Comparison of ENCODE assay signal across 13 cellular contexts in genomic region chr2:10266133-10266620, GRCh38. TPM values are rescaled to one million over a fixed set of nuclear protein-coding genes. Genes with fewer than 3 reads are reported as not detected.
DNase-seq lines count a peak whose midpoint lies in the region; ATAC-seq and TF ChIP-seq lines count a peak whose summit lies in the region.
"Had no signal": no experiment of that assay in that cellular context is flagged by ENCODE, and none has a peak within 500 bp of the region (broad histone marks: within the 10 kb centered on the region; RNA-seq: fewer than 3 reads in every experiment).

No MANE protein-coding gene starts in this region.

- H3K79me2 ChIP-seq in GM23248 (ENCODE audit: insufficient read depth): no peaks in the 10 kb centered on the region

- no peaks in the 10 kb centered on the region for H3K9me2 ChIP-seq in GM23248 (ENCODE audit: insufficient read depth)

- DNase-seq in A172 (ENCODE audit: low spot score) (peak; percentile 37), GM23248 (peak; percentile 75), amniotic epithelial cell (ENCODE audit: low read depth) (peak; percentile 49), left lung (peak; percentile 20 to 31), NCI-H748 (lab: John Stamatoyannopoulos, UW; ENCODE audit: unreplicated experiment) (no peak), NCI-H82 (lab: John Stamatoyannopoulos, UW) (no peak)
- DNase-seq: activated CD4-positive, alpha-beta memory T cell treated with anti-CD3 and anti-CD28 coated beads for 36 hours; DMS79; NCI-H1417; NCI-H510A had no signal

- no peak overlapping the region for H3K9ac ChIP-seq in GM23248

- no peak overlapping the region for H2AFZ ChIP-seq in GM23248

- H3K27ac ChIP-seq in GM23248: no peak overlapping the region
- no peak overlapping the region for H3K27ac ChIP-seq in left lung
- H3K27ac ChIP-seq: RWPE1 had no signal

- no peak overlapping the region for H3K4me2 ChIP-seq in GM23248 (ENCODE audit: unreplicated experiment)

- whole genome bisulfite sequencing in GM23248 (ENCODE audit: low coverage in 1 of 2, low lambda C conversion rate in 2 of 2, missing lambda C conversion rate in 2 of 2), 2 experiments: 27 to 32% methylated on average over 10 of the region's 10 CpGs

- in situ Hi-C loops in GM23248 (cut with MboI): no loop called here

- ATAC-seq in left lung: no peak
- no peak for ATAC-seq in GM18517 (IDR thresholded peaks at IDR 0.05; ENCODE audit: unreplicated experiment)
- ATAC-seq in HG03442 (IDR thresholded peaks at IDR 0.05; ENCODE audit: unreplicated experiment): no peak

- H3K4me1 ChIP-seq in GM23248 (ENCODE audit: insufficient read depth): 0 out of 2 replicates have a peak, but pooled peaks cover 7% of the 10 kb centered on the region
- peaks cover 0 to 14% of the 10 kb centered on the region in 2 donors for H3K4me1 ChIP-seq in left lung

- H3F3A ChIP-seq in GM23248 (ENCODE audit: insufficient read depth): no peaks in the 10 kb centered on the region

- H3K27me3 ChIP-seq in GM23248 (replicated peaks; ENCODE audit: insufficient read depth) (no peaks in the 10 kb centered on the region), left lung (no peaks in the 10 kb centered on the region)

- intact Hi-C loops in left lung (cut with DNase I): no loop called here

- H3K9me3 ChIP-seq in GM23248 (ENCODE audit: low read depth) (no peaks in the 10 kb centered on the region), left lung (no peaks in the 10 kb centered on the region)

- no peaks in the 10 kb centered on the region for H4K20me1 ChIP-seq in GM23248 (ENCODE audit: insufficient read depth)

- no peaks in the 10 kb centered on the region for H3K36me3 ChIP-seq in GM23248 (ENCODE audit: low read depth)
- no peaks in the 10 kb centered on the region for H3K36me3 ChIP-seq in left lung

- no peak for TF ChIP-seq CTCF in left lung (IDR thresholded peaks at IDR 0.05)

- H3K4me3 ChIP-seq in GM23248 (no peak overlapping the region), left lung (no peak overlapping the region)

RNA-seq across cellular contexts. Expression of gene HPCAL1, which starts 36.5 kb away (rescaled TPM):
- 101 and 102 TPM in 2 replicates for total RNA-seq in A172 (2014; rRNA removed; shearing (Covaris generic))
- total RNA-seq in GM23248 (2014; rRNA removed; shearing (Covaris generic)): 36.5 and 65.4 TPM in 2 replicates
- polyA plus RNA-seq in GM23248 (2016; fragmentation: Nextera tagmentation; extraction: Ambion mirVana): 58.9 and 59.6 TPM in 2 replicates
- 100 to 1,000 TPM; 107 to 108 TPM for total RNA-seq in left lung

Comparison
In these comparisons a context has a peak if more than half of its experiments do, and no peak if none do; other contexts are left out.
1. DNase-seq: peak in A172 (single experiment), GM23248 (single experiment), amniotic epithelial cell (single experiment) and left lung (2 of 2); none in NCI-H748 (single experiment) and NCI-H82 (single experiment).